In genomic region chr10:84026821-84027257, GRCh38 we compare ENCODE assay signal across 9 cellular contexts.
DNase-seq lines count a peak whose midpoint lies in the region; ATAC-seq, FAIRE-seq and TF ChIP-seq lines count a peak whose summit lies in the region.
"Had no signal": no experiment of that assay in that cellular context is flagged by ENCODE, and none has a peak within 500 bp of the region (broad histone marks: within the 10 kb centered on the region; RNA-seq: fewer than 3 reads in every experiment).

No MANE protein-coding gene starts in this region.

- H3K4me1 ChIP-seq in pancreas: no peaks in the 10 kb centered on the region

- H3K36me3 ChIP-seq in MG63: no peaks in the 10 kb centered on the region
- no peaks in the 10 kb centered on the region for H3K36me3 ChIP-seq in bronchial epithelial cell (ENCODE audit: control insufficient read depth, insufficient read depth, low read length)
- no peaks in the 10 kb centered on the region for H3K36me3 ChIP-seq in pancreas

- H3K27ac ChIP-seq in pancreas: no peak overlapping the region

- H3K27ac Mint-ChIP-seq in activated naive CD4-positive, alpha-beta T cell treated with anti-CD3 and anti-CD28 coated beads for 36 hours: no peak overlapping the region
- H3K27ac Mint-ChIP-seq: activated naive CD8-positive, alpha-beta T cell treated with anti-CD3 and anti-CD28 coated beads, Interleukin-2, amount 10 ng/mL, durations not matched to agents 7 days and 5 days had no signal

- TF ChIP-seq CTCF in bronchial epithelial cell (IDR thresholded peaks at IDR 0.05; ENCODE audit: insufficient read depth, low read length, severe bottlenecking) (peak; percentile 72), pancreas (IDR thresholded peaks at IDR 0.05) (peak in 3 of 4 donors; percentile 42 to 61 (median 43))

- peaks cover 10% of the 10 kb centered on the region for H3K9me3 Mint-ChIP-seq in activated naive CD4-positive, alpha-beta T cell treated with anti-CD3 and anti-CD28 coated beads for 36 hours
- H3K9me3 Mint-ChIP-seq: activated naive CD8-positive, alpha-beta T cell treated with anti-CD3 and anti-CD28 coated beads, Interleukin-2, amount 10 ng/mL, durations not matched to agents 7 days and 5 days had no signal

- no peaks in the 10 kb centered on the region for H3K36me3 Mint-ChIP-seq in activated naive CD4-positive, alpha-beta T cell treated with anti-CD3 and anti-CD28 coated beads for 36 hours (ENCODE audit: low read depth)
- H3K36me3 Mint-ChIP-seq: activated naive CD8-positive, alpha-beta T cell treated with anti-CD3 and anti-CD28 coated beads, Interleukin-2, amount 10 ng/mL, durations not matched to agents 7 days and 5 days had no signal

- DNase-seq in activated naive CD4-positive, alpha-beta T cell treated with anti-CD3 and anti-CD28 coated beads for 36 hours: peak; percentile 41
- DNase-seq in activated naive CD4-positive, alpha-beta T cell (lab: John Stamatoyannopoulos, UW): no peak
- DNase-seq in MG63: peak; percentile 4
- DNase-seq in bronchial epithelial cell (ENCODE audit: low read depth): peak; percentile 25
- peak in 1 of 6 donors; percentile 11 for DNase-seq in pancreas
- DNase-seq in GOT3 (lab: John Stamatoyannopoulos, UW): no peak
- DNase-seq in putamen (ENCODE audit: low spot score): no peak
- DNase-seq in stimulated activated CD4-positive, alpha-beta T cell treated with anti-CD3 and anti-CD28 coated beads, Interleukin-4, amount 100 ng/mL, for 1 hour: no peak
- DNase-seq: activated naive CD8-positive, alpha-beta T cell treated with anti-CD3 and anti-CD28 coated beads, Interleukin-2, amount 10 ng/mL, durations not matched to agents 7 days and 5 days had no signal

- no peaks in the 10 kb centered on the region for H3K27me3 ChIP-seq in MG63
- no peaks in the 10 kb centered on the region for H3K27me3 ChIP-seq in bronchial epithelial cell (ENCODE audit: control insufficient read depth, insufficient read depth, low read length)
- H3K27me3 ChIP-seq in pancreas: no peaks in the 10 kb centered on the region

- peak in 1 of 4 donors; percentile 39 for ATAC-seq in pancreas

- H3K4me3 ChIP-seq in MG63 (no peak overlapping the region), bronchial epithelial cell (ENCODE audit: low read depth, low read length) (no peak overlapping the region), pancreas (no peak overlapping the region)

- intact Hi-C loops in activated naive CD4-positive, alpha-beta T cell treated with anti-CD3 and anti-CD28 coated beads for 36 hours (cut with micrococcal nuclease): no loop called here
- intact Hi-C loops in pancreas (cut with DNase I): no loop called here

- CTCF ChIA-PET in activated naive CD4-positive, alpha-beta T cell treated with anti-CD3 and anti-CD28 coated beads for 36 hours (lab: Charles Lee): interaction anchor here (0.6 to 0.7 kb wide), 4 partner anchors 10 to 176 kb away, joined by 3 to 4 read pairs (median 3); no protein-coding TSS in a partner anchor

- no peaks in the 10 kb centered on the region for H3K27me3 Mint-ChIP-seq in activated naive CD4-positive, alpha-beta T cell treated with anti-CD3 and anti-CD28 coated beads for 36 hours (ENCODE audit: low read depth)
- H3K27me3 Mint-ChIP-seq: activated naive CD8-positive, alpha-beta T cell treated with anti-CD3 and anti-CD28 coated beads, Interleukin-2, amount 10 ng/mL, durations not matched to agents 7 days and 5 days had no signal

- no peaks in the 10 kb centered on the region for H3K9me3 ChIP-seq in MG63
- no peaks in the 10 kb centered on the region for H3K9me3 ChIP-seq in pancreas

- FAIRE-seq in bronchial epithelial cell (lab: Jason Lieb, UNC): no peak
- no peak for FAIRE-seq in pancreas (lab: Jason Lieb, UNC)

- no peaks in the 10 kb centered on the region for H3K4me1 Mint-ChIP-seq in activated naive CD4-positive, alpha-beta T cell treated with anti-CD3 and anti-CD28 coated beads for 36 hours (ENCODE audit: low read depth)
- H3K4me1 Mint-ChIP-seq: activated naive CD8-positive, alpha-beta T cell treated with anti-CD3 and anti-CD28 coated beads, Interleukin-2, amount 10 ng/mL, durations not matched to agents 7 days and 5 days had no signal

- no peak overlapping the region for H3K4me3 Mint-ChIP-seq in activated naive CD4-positive, alpha-beta T cell treated with anti-CD3 and anti-CD28 coated beads for 36 hours
- H3K4me3 Mint-ChIP-seq: activated naive CD8-positive, alpha-beta T cell treated with anti-CD3 and anti-CD28 coated beads, Interleukin-2, amount 10 ng/mL, durations not matched to agents 7 days and 5 days had no signal

Comparison
In these comparisons a context has a peak if more than half of its experiments do, and no peak if none do; other contexts are left out.
1. DNase-seq: peak in activated naive CD4-positive, alpha-beta T cell treated with anti-CD3 and anti-CD28 coated beads for 36 hours (single experiment), MG63 (single experiment) and bronchial epithelial cell (single experiment); none in activated naive CD4-positive, alpha-beta T cell (0 of 4), GOT3 (single experiment), putamen (single experiment) and stimulated activated CD4-positive, alpha-beta T cell treated with anti-CD3 and anti-CD28 coated beads, Interleukin-4, amount 100 ng/mL, for 1 hour (single experiment).